In the genomic region with DNA sequence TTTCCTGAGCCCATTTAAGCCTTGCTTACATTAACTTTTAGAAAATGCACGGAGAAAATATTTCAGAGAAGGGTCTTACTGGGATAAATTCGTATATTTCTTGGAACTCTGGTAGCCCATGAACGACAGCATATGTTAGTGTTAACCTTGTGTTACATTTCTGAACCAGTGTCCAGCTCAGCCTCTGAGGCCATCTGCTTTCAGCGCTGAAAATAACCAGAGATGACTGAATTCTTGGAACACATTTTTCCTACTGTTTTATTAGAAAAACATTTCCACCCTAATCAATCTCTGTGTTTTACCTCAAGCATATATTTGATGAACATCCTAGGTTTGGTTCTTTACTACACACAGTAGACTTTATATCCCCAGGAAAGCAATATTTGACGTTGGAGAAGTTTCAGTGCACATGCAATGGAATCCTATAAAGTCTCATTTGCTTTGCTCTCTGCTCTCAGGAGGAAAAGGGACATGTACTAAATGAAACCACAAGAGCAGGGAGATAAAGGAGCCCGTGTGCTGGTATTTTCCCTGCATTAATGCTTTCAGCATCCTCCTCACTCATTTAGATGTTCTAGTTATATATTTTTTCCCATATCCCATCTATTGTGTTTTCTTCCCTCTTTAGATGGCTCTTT, we compare ENCODE assay signal across 14 cellular contexts.
A peak's percentile ranks its signal among the peaks of the same experiment; 100 is the strongest.
DNase-seq lines count a peak whose midpoint lies in the region; ATAC-seq and TF ChIP-seq lines count a peak whose summit lies in the region.
"Had no signal": no experiment of that assay in that cellular context is flagged by ENCODE, and none has a peak within 500 bp of the region (broad histone marks: within the 10 kb centered on the region; RNA-seq: fewer than 3 reads in every experiment).

No MANE protein-coding gene starts in this region.

- intact Hi-C loops in esophagus muscularis mucosa (cut with DNase I) (loop anchor here (5.0 to 10.0 kb wide), 3 partner anchors 1190 to 1512 kb away; a partner anchor contains a TSS), vagina (cut with DNase I) (loop anchor here (10.0 kb wide), 1 partner anchor 1330 kb away; no protein-coding TSS in a partner anchor)

- H3K4me3 ChIP-seq in esophagus muscularis mucosa (peak overlapping the region in 1 of 4 donors; percentile 3), vagina (no peak overlapping the region)
- H3K4me3 ChIP-seq: A549, upper lobe of left lung had no signal

- H3K4me1 Mint-ChIP-seq in nephron progenitor cell: peaks cover 31% of the 10 kb centered on the region

- no peaks in the 10 kb centered on the region for H3K27me3 Mint-ChIP-seq in nephron progenitor cell (ENCODE audit: low read depth, poor library complexity)

- WGBS in esophagus muscularis mucosa: 36% methylated on average over 6 of the region's 6 CpGs

- ATAC-seq in GM18519 (IDR thresholded peaks at IDR 0.05; ENCODE audit: low FRiP score, unreplicated experiment) (no peak), left lobe of liver (no peak), HG02798 (IDR thresholded peaks at IDR 0.05; ENCODE audit: poor library complexity, unreplicated experiment) (no peak)

- peak overlapping the region; percentile 2 for H3K27ac Mint-ChIP-seq in nephron progenitor cell

- H3K36me3 ChIP-seq in esophagus muscularis mucosa (no peaks in the 10 kb centered on the region), vagina (no peaks in the 10 kb centered on the region)
- H3K36me3 ChIP-seq: neutrophil, upper lobe of left lung had no signal

- TF ChIP-seq EP300 in esophagus muscularis mucosa (IDR thresholded peaks at IDR 0.05): no peak

- peaks cover 11% of the 10 kb centered on the region for H3K36me3 Mint-ChIP-seq in nephron progenitor cell (ENCODE audit: low read depth)

- TF ChIP-seq POLR2A in esophagus muscularis mucosa (IDR thresholded peaks at IDR 0.05; ENCODE audit: low read depth) (no peak), vagina (IDR thresholded peaks at IDR 0.05) (no peak)

- H3K27ac ChIP-seq in esophagus muscularis mucosa (replicated peaks in 1 of 4) (peak overlapping the region; percentile 52 to 71 (median 66)), vagina (peak overlapping the region; percentile 6)
- H3K27ac ChIP-seq: KMS-11, neutrophil had no signal

- H3K27me3 ChIP-seq in esophagus muscularis mucosa (no peaks in the 10 kb centered on the region), vagina (no peaks in the 10 kb centered on the region)
- H3K27me3 ChIP-seq: neutrophil, upper lobe of left lung had no signal

- H3K9me3 ChIP-seq in esophagus muscularis mucosa (no peaks in the 10 kb centered on the region), vagina (no peaks in the 10 kb centered on the region)
- H3K9me3 ChIP-seq: A549, neutrophil, upper lobe of left lung had no signal

- peaks cover 28 to 39% (median 37%) of the 10 kb centered on the region in 4 donors for H3K4me1 ChIP-seq in esophagus muscularis mucosa
- peaks cover 29% of the 10 kb centered on the region for H3K4me1 ChIP-seq in vagina

- H3K9me3 Mint-ChIP-seq in nephron progenitor cell: peaks cover 4% of the 10 kb centered on the region

- TF ChIP-seq CTCF in esophagus muscularis mucosa (IDR thresholded peaks at IDR 0.05): peak in 2 of 3 experiments; percentile 35 to 39
- no peak for TF ChIP-seq CTCF in nephron progenitor cell (IDR thresholded peaks at IDR 0.05)
- TF ChIP-seq CTCF in vagina (IDR thresholded peaks at IDR 0.05): no peak

- DNase-seq in NCI-H82 (lab: John Stamatoyannopoulos, UW) (peak; percentile 47), NCI-H82 treated with DMSO at 0.1 percent for 48 hours (lab: John Stamatoyannopoulos, UW; ENCODE audit: unreplicated experiment) (no peak), esophagus muscularis mucosa (ENCODE audit: extremely low spot score) (no peak), nephron progenitor cell (no peak), vagina (ENCODE audit: extremely low spot score in 2 of 2) (no peak), left lobe of liver (ENCODE audit: low spot score) (no peak)
- DNase-seq: activated CD4-positive, alpha-beta T cell treated with anti-CD3 and anti-CD28 coated beads for 1 hour; cortex of kidney; upper lobe of left lung had no signal

- H3K4me3 Mint-ChIP-seq in nephron progenitor cell: no peak overlapping the region

Comparison
In these comparisons a context has a peak if more than half of its experiments do, and no peak if none do; other contexts are left out.
1. CTCF ChIP-seq: peak in esophagus muscularis mucosa (2 of 3); none in nephron progenitor cell (single experiment) and vagina (0 of 3).